In the genomic region with DNA sequence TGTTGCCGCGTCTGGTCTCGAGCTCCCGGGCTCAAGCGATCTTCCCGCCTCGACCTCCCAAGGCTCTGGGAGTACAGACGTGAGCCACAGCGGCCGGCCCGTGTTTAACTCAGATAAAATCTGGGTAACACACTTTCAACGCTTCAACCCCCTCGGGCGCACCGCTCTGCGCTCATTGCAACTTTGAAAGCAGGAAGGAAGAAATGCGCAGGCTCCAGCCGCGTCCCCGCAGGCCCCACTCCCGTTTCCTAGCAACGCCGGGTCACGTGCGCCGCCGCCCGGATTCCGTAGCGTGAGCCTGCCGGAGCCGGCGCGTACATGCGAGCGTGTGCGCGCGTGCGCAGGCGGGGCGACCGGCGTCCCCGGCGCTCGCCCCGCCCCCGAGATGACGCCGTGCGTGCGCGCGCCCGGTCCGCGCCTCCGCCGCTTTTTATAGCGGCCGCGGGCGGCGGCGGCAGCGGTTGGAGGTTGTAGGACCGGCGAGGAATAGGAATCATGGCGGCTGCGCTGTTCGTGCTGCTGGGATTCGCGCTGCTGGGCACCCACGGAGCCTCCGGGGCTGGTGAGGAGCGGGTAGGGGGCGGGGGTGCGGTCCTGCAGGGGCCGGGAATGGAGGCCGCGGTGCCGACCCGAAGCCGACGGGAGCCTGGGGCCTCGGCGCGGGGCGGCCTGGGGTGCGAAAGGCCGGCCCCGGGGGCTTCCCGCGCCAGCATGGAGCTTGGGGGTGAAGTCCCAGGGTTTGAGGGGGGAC, we compare ENCODE assay signal across 8 cellular contexts. TPM values are rescaled to one million over a fixed set of nuclear protein-coding genes. Genes with fewer than 3 reads are reported as not detected.
DNase-seq lines count a peak whose midpoint lies in the region; ATAC-seq and TF ChIP-seq lines count a peak whose summit lies in the region.

A gene (plus strand): TSS at position 457 of the 751 bp plus-strand sequence. CDS start 39 bp downstream, at position 496.

- peak; percentile 71 for ATAC-seq in HG03439 (IDR thresholded peaks at IDR 0.05; ENCODE audit: unreplicated experiment)

- peak; percentile 99 for TF ChIP-seq POLR2A in GM19193 (IDR thresholded peaks at IDR 0.05; ENCODE audit: extremely low read depth, insufficient read depth, insufficient read length)

- no peaks in the 10 kb centered on the region for H3K36me3 Mint-ChIP-seq in chondrocyte (ENCODE audit: low read depth)

- H3K4me3 ChIP-seq in AG10803 (ENCODE audit: low read length): peak within 1 kb of the TSS; percentile 91
- H3K4me3 ChIP-seq in kidney epithelial cell (ENCODE audit: low read depth, low read length): peak within 1 kb of the TSS; percentile 83

- H3K27me3 ChIP-seq in kidney epithelial cell (ENCODE audit: control insufficient read depth, insufficient read depth, low read length): no peaks in the 10 kb centered on the region

- no peak for TF ChIP-seq CTCF in AG10803 (conservative IDR thresholded peaks at IDR 0.05; ENCODE audit: low read length)
- no peak for TF ChIP-seq CTCF in chondrocyte (IDR thresholded peaks at IDR 0.05)
- TF ChIP-seq CTCF in kidney epithelial cell (IDR thresholded peaks at IDR 0.05; ENCODE audit: insufficient read depth, low read length, poor library complexity, severe bottlenecking): no peak

- H3K27ac Mint-ChIP-seq in chondrocyte (ENCODE audit: unreplicated experiment): peak within 1 kb of the TSS; percentile 99

- no peaks in the 10 kb centered on the region for H3K9me3 Mint-ChIP-seq in chondrocyte (ENCODE audit: low read depth)

- H3K27me3 Mint-ChIP-seq in chondrocyte (ENCODE audit: low read depth): no peaks in the 10 kb centered on the region

- peak within 1 kb of the TSS; percentile 90 for H3K4me3 Mint-ChIP-seq in chondrocyte (ENCODE audit: unreplicated experiment)

- peaks cover 1% of the 10 kb centered on the region for H3K36me3 ChIP-seq in kidney epithelial cell (ENCODE audit: control insufficient read depth, insufficient read depth, low read length)

- peaks cover 50% of the 10 kb centered on the region for H3K4me1 Mint-ChIP-seq in chondrocyte (ENCODE audit: low read depth)

- peak; percentile 96 for DNase-seq in AG10803 (ENCODE audit: low read depth)
- peak; percentile 78 for DNase-seq in NCI-H510A treated with DMSO at 0.1 percent for 48 hours (lab: John Stamatoyannopoulos, UW)
- DNase-seq in activated CD4-positive, alpha-beta T cell treated with anti-CD3 and anti-CD28 coated beads for 24 hours (ENCODE audit: low read depth in 2 of 2): peak; percentile 96 to 98
- DNase-seq in chondrocyte (ENCODE audit: low spot score): peak; percentile 98
- peak; percentile 80 for DNase-seq in kidney epithelial cell (ENCODE audit: low read depth)
- DNase-seq in stimulated activated CD4-positive, alpha-beta T cell treated with anti-CD3 and anti-CD28 coated beads, Interleukin-15, amount 100 ng/mL, for 48 hours (ENCODE audit: low read depth in 2 of 2): peak; percentile 96 to 98

RNA-seq across cellular contexts. Expression of the gene that starts here (rescaled TPM):
- total RNA-seq in chondrocyte (440 to 503 TPM (median 452 TPM) in 3 replicates), kidney epithelial cell (838 and 979 TPM in 2 replicates)

Comparison
In these comparisons a context has a peak if more than half of its experiments do, and no peak if none do; other contexts are left out.
1. Peak in every context shown above with its lines: DNase-seq, ATAC-seq and H3K4me3 ChIP-seq.